In genomic region chr16:50640919-50641817, GRCh38 we compare ENCODE assay signal across 1 cellular context.
TF ChIP-seq lines count a peak whose summit lies in the region.

No MANE protein-coding gene starts in this region.

TF ChIP-seq in H1, 55 proteins besides CTCF, POLR2A, EP300 and RAD21:
- no peak for TF ChIP-seq KDM1A (IDR thresholded peaks at IDR 0.05; ENCODE audit: borderline replicate concordance, low read length)
- no peak for TF ChIP-seq MAFK (IDR thresholded peaks at IDR 0.05; ENCODE audit: low read depth, low read length)
- no peak for TF ChIP-seq TEAD4 (IDR thresholded peaks at IDR 0.05; ENCODE audit: low read depth, low read length)
- no peak for TF ChIP-seq BCL11A (IDR thresholded peaks at IDR 0.05; ENCODE audit: low read depth in 2 of 2, low read length in 2 of 2)
- TF ChIP-seq CHD1 (IDR thresholded peaks at IDR 0.05; ENCODE audit: low read depth, low read length): no peak
- TF ChIP-seq SIRT6 (IDR thresholded peaks at IDR 0.05; ENCODE audit: low read length): no peak
- TF ChIP-seq RNF2 (IDR thresholded peaks at IDR 0.05; ENCODE audit: borderline replicate concordance, low read depth, low read length, missing control alignments, poor library complexity, severe bottlenecking): no peak
- no peak for TF ChIP-seq CBX8 (IDR thresholded peaks at IDR 0.05; ENCODE audit: borderline replicate concordance, low read depth, low read length)
- TF ChIP-seq CHD2 (IDR thresholded peaks at IDR 0.05; ENCODE audit: low read length): no peak
- no peak for TF ChIP-seq NRF1 (IDR thresholded peaks at IDR 0.05; ENCODE audit: low read depth, low read length)
- no peak for TF ChIP-seq CTBP2 (IDR thresholded peaks at IDR 0.05; ENCODE audit: borderline replicate concordance, insufficient read depth, insufficient read length, low read length)
- no peak for TF ChIP-seq JUND (IDR thresholded peaks at IDR 0.05; ENCODE audit: low read length)
TF ChIP-seq in H1: peak in this region for 0.
